Comparison of ENCODE assay signal across 8 cellular contexts in genomic region chr20:408843-409696, GRCh38. TPM values are rescaled to one million over a fixed set of nuclear protein-coding genes. Genes with fewer than 3 reads are reported as not detected.
A peak's percentile ranks its signal among the peaks of the same experiment; 100 is the strongest.
DNase-seq lines count a peak whose midpoint lies in the region; ATAC-seq, FAIRE-seq and TF ChIP-seq lines count a peak whose summit lies in the region.

No MANE protein-coding gene starts in this region.

- POLR2A ChIA-PET in A549 (lab: Yijun Ruan, JAX), result interaction anchor here (0.8 kb wide), 1 partner anchor 47 kb away, joined by 3 read pairs; no protein-coding TSS in a partner anchor

- H3K4me3 ChIP-seq in A549, result peak overlapping the region; percentile 95
- peak overlapping the region; percentile 93 for H3K4me3 ChIP-seq in iPS-15b (ENCODE audit: low read depth, low read length)

- H3K4me2 ChIP-seq in A549, result peak overlapping the region; percentile 93

- TF ChIP-seq RAD21 in A549 (conservative IDR thresholded peaks at IDR 0.05 in 1 of 2, IDR thresholded peaks at IDR 0.05 in 1 of 2), result no peak

- peak overlapping the region; percentile 77 for H3K9ac ChIP-seq in iPS-15b (ENCODE audit: low read depth, low read length)

- no peak for FAIRE-seq in A549 (lab: Jason Lieb, UNC)

- CTCF ChIA-PET in A549 (lab: Yijun Ruan, JAX), result interaction anchor here (0.9 to 2.9 kb wide), 8 partner anchors 16 to 236 kb away, joined by 3 to 23 read pairs (median 6); no protein-coding TSS in a partner anchor

- TF ChIP-seq CTCF in A549 (IDR thresholded peaks at IDR 0.05), result no peak

- peaks cover 5% of the 10 kb centered on the region for H3K36me3 ChIP-seq in iPS-15b (ENCODE audit: control insufficient read depth, insufficient read depth, low read length)

- no peak for TF ChIP-seq EP300 in A549 (IDR thresholded peaks at IDR 0.05)

- H3K4me1 ChIP-seq in A549, result peaks cover 25% of the 10 kb centered on the region
- peaks cover 10% of the 10 kb centered on the region for H3K4me1 ChIP-seq in iPS-15b (ENCODE audit: control insufficient read depth, insufficient read depth, low read length)

- no peaks in the 10 kb centered on the region for H3K27me3 ChIP-seq in iPS-15b (ENCODE audit: control insufficient read depth, insufficient read depth, low read length)

- WGBS in A549 (ENCODE audit: missing lambda C conversion rate), result 15% methylated on average over 7 of the region's 7 CpGs

- H3K27ac ChIP-seq in A549, result peak overlapping the region; percentile 93 to 99

- no peak for TF ChIP-seq POLR2A in A549 (IDR thresholded peaks at IDR 0.05; ENCODE audit: low read length)

- DNase-seq in A549 (ENCODE audit: low read depth in 1 of 2, low spot score in 1 of 2), result no peak
- DNase-seq in activated T-cell treated with anti-CD3 and anti-CD28 coated beads, Interleukin-2, amount 50 U/mL, for 48 hours, result peak; percentile 60
- DNase-seq in stimulated activated CD4-positive, alpha-beta T cell treated with anti-CD3 and anti-CD28 coated beads, Interleukin-4, amount 100 ng/mL, for 24 hours, result peak; percentile 31
- DNase-seq in NCI-H1092 treated with DMSO at 0.1 percent for 48 hours (lab: John Stamatoyannopoulos, UW), result no peak

- peak; percentile 12 to 37; a peak in 4 of 6 replicates for ATAC-seq in A549
- peak; percentile 5 for ATAC-seq in GM18907 (IDR thresholded peaks at IDR 0.05; ENCODE audit: unreplicated experiment)
- ATAC-seq in HG03460 (IDR thresholded peaks at IDR 0.05; ENCODE audit: unreplicated experiment), result peak; percentile 24
- ATAC-seq in HG03521 (IDR thresholded peaks at IDR 0.05; ENCODE audit: unreplicated experiment), result no peak

- H3K9me3 ChIP-seq in A549 (peaks cover 6% of the 10 kb centered on the region; the same call in 2 of the 3 replicates), iPS-15b (ENCODE audit: control insufficient read depth, insufficient read depth, low read length) (no peaks in the 10 kb centered on the region)

TF ChIP-seq in A549, 52 proteins besides CTCF, POLR2A, EP300 and RAD21:
- TF ChIP-seq ZC3H11A (IDR thresholded peaks at IDR 0.05) (no peak), CEBPB (IDR thresholded peaks at IDR 0.05) (no peak), HEYL (CRISPR knock-in tag; IDR thresholded peaks at IDR 0.05) (no peak), BHLHE40 (IDR thresholded peaks at IDR 0.05; ENCODE audit: low read depth, low read length) (no peak), EHF (CRISPR knock-in tag; IDR thresholded peaks at IDR 0.05) (no peak), MAFK (IDR thresholded peaks at IDR 0.05; ENCODE audit: partially characterized antibody) (no peak), MAX (IDR thresholded peaks at IDR 0.05) (0 out of 2 replicates have a peak, but pooled peaks have one; percentile 23), FOXS1 (CRISPR knock-in tag; IDR thresholded peaks at IDR 0.05) (no peak)
- TF ChIP-seq, protein P1, sequence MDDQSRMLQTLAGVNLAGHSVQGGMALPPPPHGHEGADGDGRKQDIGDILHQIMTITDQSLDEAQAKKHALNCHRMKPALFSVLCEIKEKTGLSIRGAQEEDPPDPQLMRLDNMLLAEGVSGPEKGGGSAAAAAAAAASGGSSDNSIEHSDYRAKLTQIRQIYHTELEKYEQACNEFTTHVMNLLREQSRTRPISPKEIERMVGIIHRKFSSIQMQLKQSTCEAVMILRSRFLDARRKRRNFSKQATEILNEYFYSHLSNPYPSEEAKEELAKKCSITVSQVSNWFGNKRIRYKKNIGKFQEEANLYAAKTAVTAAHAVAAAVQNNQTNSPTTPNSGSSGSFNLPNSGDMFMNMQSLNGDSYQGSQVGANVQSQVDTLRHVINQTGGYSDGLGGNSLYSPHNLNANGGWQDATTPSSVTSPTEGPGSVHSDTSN (IDR thresholded peaks at IDR 0.05), result no peak

RNA-seq across cellular contexts. Expression of gene RBCK1, which starts 1.0 kb away (rescaled TPM):
- 222 and 239 TPM in 2 replicates for polyA plus RNA-seq in A549 (2011; rRNA removed)
- 142 and 173 TPM in 2 replicates for polyA plus RNA-seq in A549 (2012; cell fraction: cytosol; rRNA removed)
- 254 and 311 TPM in 2 replicates for polyA plus RNA-seq in A549 (2012; cell fraction: nucleus; rRNA removed)
- 105 to 117 TPM (median 112 TPM) in 3 replicates for polyA plus RNA-seq in A549 (2017; fragmentation: RNase III; extraction: RNeasy Plus Mini Kit Qiagen cat#74134 plus additional on column Dnase treatment)
- polyA minus RNA-seq in A549 (2011; rRNA and poly(A)+ RNA removed), result 186 and 187 TPM in 2 replicates

RNA-seq across cellular contexts. Expression of gene TRIB3, which starts 28.5 kb away (rescaled TPM):
- polyA plus RNA-seq in A549 (2011; rRNA removed) (210 and 269 TPM in 2 replicates), A549 (2017; fragmentation: RNase III; extraction: RNeasy Plus Mini Kit Qiagen cat#74134 plus additional on column Dnase treatment) (28.4 to 39.8 TPM (median 34.0 TPM) in 3 replicates)
- 56.5 and 79.1 TPM in 2 replicates for polyA plus RNA-seq in A549 (2012; cell fraction: cytosol; rRNA removed)
- 68.7 and 90.7 TPM in 2 replicates for polyA plus RNA-seq in A549 (2012; cell fraction: nucleus; rRNA removed)
- 224 and 268 TPM in 2 replicates for polyA minus RNA-seq in A549 (2011; rRNA and poly(A)+ RNA removed)

RNA-seq across cellular contexts. Expression of gene TBC1D20, which starts 53.3 kb away (rescaled TPM):
- polyA plus RNA-seq in A549 (2011; rRNA removed), result 43.4 and 53.9 TPM in 2 replicates
- polyA plus RNA-seq in A549 (2012; cell fraction: cytosol; rRNA removed), result 36.6 and 40.3 TPM in 2 replicates
- polyA plus RNA-seq in A549 (2012; cell fraction: nucleus; rRNA removed), result 22.8 and 27.9 TPM in 2 replicates
- polyA plus RNA-seq in A549 (2017; fragmentation: RNase III; extraction: RNeasy Plus Mini Kit Qiagen cat#74134 plus additional on column Dnase treatment), result 24.5 to 28.0 TPM (median 27.7 TPM) in 3 replicates
- 79.0 and 91.9 TPM in 2 replicates for polyA minus RNA-seq in A549 (2011; rRNA and poly(A)+ RNA removed)

Comparison
In these comparisons a context has a peak if more than half of its experiments do, and no peak if none do; other contexts are left out.
1. DNase-seq: peak in activated T-cell treated with anti-CD3 and anti-CD28 coated beads, Interleukin-2, amount 50 U/mL, for 48 hours (2 of 2) and stimulated activated CD4-positive, alpha-beta T cell treated with anti-CD3 and anti-CD28 coated beads, Interleukin-4, amount 100 ng/mL, for 24 hours (single experiment); none in A549 (0 of 2) and NCI-H1092 treated with DMSO at 0.1 percent for 48 hours (single experiment).